In the genomic region with DNA sequence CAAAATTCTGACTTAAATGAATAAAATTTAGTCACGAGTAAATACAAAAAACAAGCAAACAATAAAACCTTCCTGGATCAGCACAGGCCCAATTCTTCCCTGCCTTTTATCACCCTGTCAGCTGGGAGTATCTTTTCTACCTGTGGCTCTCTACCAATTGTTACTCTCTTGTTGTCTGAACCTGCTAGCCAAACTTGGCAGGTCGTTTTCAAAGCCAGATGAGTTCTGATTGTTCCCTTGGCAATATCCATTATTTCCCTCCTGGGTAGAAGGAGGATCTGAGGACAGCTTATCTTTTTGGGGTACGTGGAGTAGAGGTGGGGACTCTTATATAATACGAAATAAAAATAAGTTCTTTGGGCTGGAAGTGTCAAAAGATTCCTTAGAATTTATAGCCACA, we compare ENCODE assay signal across 20 cellular contexts.
"Had no signal": no experiment of that assay in that cellular context is flagged by ENCODE, and none has a peak within 500 bp of the region (broad histone marks: within the 10 kb centered on the region; RNA-seq: fewer than 3 reads in every experiment).

No MANE protein-coding gene starts in this region.

- H3K4me3 ChIP-seq: adrenal gland, lung, neural progenitor cell, thyroid gland had no signal

- DNase-seq: activated B cell treated with CpG ODN at 0.5 μM for 24 hours; activated CD4-positive, alpha-beta memory T cell treated with anti-CD3 and anti-CD28 coated beads for 36 hours; activated CD4-positive, alpha-beta T cell treated with anti-CD3 and anti-CD28 coated beads for 4 hours; activated CD8-positive, alpha-beta memory T cell treated with anti-CD3 and anti-CD28 coated beads, Interleukin-2, amount 10 ng/mL, durations not matched to agents 7 days and 5 days; activated gamma-delta T cell treated with Interleukin-2 at 50 U/mL for 16 hours; activated T-cell treated with anti-CD3 and anti-CD28 coated beads for 4 hours; adrenal gland; dermis blood vessel endothelial cell; effector memory CD4-positive, alpha-beta T cell; islet precursor cell; naive thymus-derived CD8-positive, alpha-beta T cell; posterior cingulate gyrus; small intestine; stimulated activated CD4-positive, alpha-beta T cell treated with anti-CD3 and anti-CD28 coated beads, Interleukin-2, amount 100 ng/mL, for 24 hours; thyroid gland had no signal

- ATAC-seq: activated CD8-positive, alpha-beta memory T cell treated with anti-CD3 and anti-CD28 coated beads, Interleukin-2, amount 10 ng/mL, durations not matched to agents 7 days and 5 days; esophagus mucosa; naive thymus-derived CD8-positive, alpha-beta T cell; sciatic nerve; stimulated activated effector memory CD8-positive, alpha-beta T cell treated with anti-CD3 and anti-CD28 coated beads, Interleukin-12 subunit alpha, Interleukin-12 subunit beta, amount 100 ng/mL, for 72 hours had no signal

- H3K36me3 ChIP-seq: neural progenitor cell had no signal

- H3K27ac ChIP-seq: adrenal gland, neural progenitor cell, thyroid gland had no signal

- H3K9me3 ChIP-seq: adrenal gland, thyroid gland had no signal

- H3K4me1 ChIP-seq: neural progenitor cell had no signal

- H3K27me3 ChIP-seq: adrenal gland, neural progenitor cell, thyroid gland had no signal
